Comparison of ENCODE assay signal across 24 cellular contexts in the genomic region with DNA sequence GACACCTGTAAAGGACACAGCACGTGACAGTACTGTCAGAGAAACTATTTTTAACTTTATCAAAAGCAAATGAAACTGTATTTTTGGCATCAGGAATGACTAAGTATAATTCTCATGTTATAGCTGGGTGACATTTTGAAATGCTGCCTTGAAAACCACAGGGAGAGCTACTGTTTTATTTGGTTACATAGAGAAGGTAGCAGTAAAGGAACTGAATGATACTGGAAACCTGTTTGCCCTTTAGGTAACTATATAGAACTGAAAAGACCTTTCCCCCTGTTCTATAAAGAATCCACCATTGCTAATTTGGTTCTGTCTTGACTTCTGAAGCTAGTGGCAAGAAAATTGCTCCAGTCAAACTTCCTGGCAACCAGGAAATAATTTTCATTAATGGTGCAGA. TPM values are rescaled to one million over a fixed set of nuclear protein-coding genes. Genes with fewer than 3 reads are reported as not detected.
"Had no signal": no experiment of that assay in that cellular context is flagged by ENCODE, and none has a peak within 500 bp of the region (broad histone marks: within the 10 kb centered on the region; RNA-seq: fewer than 3 reads in every experiment).

No MANE protein-coding gene starts in this region.

- FAIRE-seq: endometrium, pancreas, small intestine had no signal

- H3K4me3 Mint-ChIP-seq: immature natural killer cell, naive B cell, nephron had no signal

- H3K9me3 Mint-ChIP-seq: immature natural killer cell, naive B cell, nephron had no signal

- H3K36me3 ChIP-seq: pancreas, upper lobe of right lung, vagina had no signal

- H3K9me3 ChIP-seq: esophagus muscularis mucosa, pancreas, testis, tibial nerve, upper lobe of right lung, vagina had no signal

- H3K4me1 Mint-ChIP-seq: immature natural killer cell had no signal

- H3K27me3 ChIP-seq: esophagus muscularis mucosa, pancreas, testis, tibial nerve, upper lobe of right lung, vagina had no signal

- H3K4me1 ChIP-seq: testis, upper lobe of right lung had no signal

- H3K4me3 ChIP-seq: esophagus muscularis mucosa, pancreas, testis, tibial nerve, upper lobe of right lung, vagina had no signal

- H3K27ac Mint-ChIP-seq: immature natural killer cell, nephron, progenitor cell of endocrine pancreas had no signal

- DNase-seq: effector memory CD4-positive, alpha-beta T cell; foreskin fibroblast; immature natural killer cell; left colon; left ventricle myocardium superior; mesendoderm; naive B cell; occipital lobe; pancreas; right cardiac atrium; small intestine; stimulated activated CD4-positive, alpha-beta T cell treated with anti-CD3 and anti-CD28 coated beads, Interleukin-12 subunit alpha, Interleukin-12 subunit beta, amount 100 ng/mL, for 4 hours; stimulated activated naive CD4-positive, alpha-beta T cell treated with Interleukin-2 at 50 U/mL for 16 hours; testis; upper lobe of right lung had no signal

- H3K27ac ChIP-seq: esophagus muscularis mucosa, pancreas, testis, upper lobe of right lung, vagina had no signal

- ATAC-seq: left colon, left ventricle myocardium superior, pancreas, right cardiac atrium, upper lobe of right lung had no signal

RNA-seq across cellular contexts. Expression of a gene that starts 47.2 kb away (rescaled TPM):
- total RNA-seq: kidney epithelial cell, left colon, lung microvascular endothelial cell, occipital lobe, progenitor cell of endocrine pancreas, subcutaneous adipose tissue, upper lobe of right lung, vagina had no signal
- polyA plus RNA-seq: immature natural killer cell had no signal
